ENCODE assay signal across 18 cellular contexts in genomic region chr10:101094113-101094512, GRCh38. TPM values are rescaled to one million over a fixed set of nuclear protein-coding genes. Genes with fewer than 3 reads are reported as not detected.
DNase-seq lines count a peak whose midpoint lies in the region; ATAC-seq and TF ChIP-seq lines count a peak whose summit lies in the region.
"Had no signal": no experiment of that assay in that cellular context is flagged by ENCODE, and none has a peak within 500 bp of the region (broad histone marks: within the 10 kb centered on the region; RNA-seq: fewer than 3 reads in every experiment).

No MANE protein-coding gene starts in this region.

- H4K20me1 ChIP-seq in GM23338 (replicated peaks; ENCODE audit: insufficient read depth) (no peaks in the 10 kb centered on the region), osteoblast (ENCODE audit: insufficient read depth, low read length) (peaks cover 7% of the 10 kb centered on the region)

- 57 to 74% methylated on average over 5 to 8 of the region's 8 CpGs for WGBS in endodermal cell (ENCODE audit: insufficient coverage in 1 of 2, insufficient read length in 1 of 2), 2 experiments
- WGBS in prostate gland: 51% methylated on average over 8 of the region's 8 CpGs

- H3K9me3 Mint-ChIP-seq in GM23338: no peaks in the 10 kb centered on the region
- H3K9me3 Mint-ChIP-seq in endodermal cell: no peaks in the 10 kb centered on the region
- no peaks in the 10 kb centered on the region for H3K9me3 Mint-ChIP-seq in stimulated activated effector memory CD8-positive, alpha-beta T cell treated with anti-CD3 and anti-CD28 coated beads, Interleukin-12 subunit alpha, Interleukin-12 subunit beta, amount 100 ng/mL, for 72 hours
- H3K9me3 Mint-ChIP-seq in CD4-positive, alpha-beta T cell: no peaks in the 10 kb centered on the region
- H3K9me3 Mint-ChIP-seq: CD8-positive, alpha-beta memory T cell; HFFc6 had no signal

- 0 out of 2 replicates have a peak, but pooled peaks cover 10% of the 10 kb centered on the region for H3K27me3 ChIP-seq in GM23338 (ENCODE audit: insufficient read depth)
- peaks cover 44% of the 10 kb centered on the region for H3K27me3 ChIP-seq in endodermal cell (ENCODE audit: control insufficient read depth, insufficient read depth, low read length, poor library complexity, severe bottlenecking)
- peaks cover 13% of the 10 kb centered on the region for H3K27me3 ChIP-seq in osteoblast (ENCODE audit: insufficient read depth, low read length)
- H3K27me3 ChIP-seq in prostate gland (replicated peaks; ENCODE audit: insufficient read depth): no peaks in the 10 kb centered on the region
- peaks cover 29% of the 10 kb centered on the region for H3K27me3 ChIP-seq in CD4-positive, alpha-beta T cell (ENCODE audit: control insufficient read depth, insufficient read depth, low read length)
- H3K27me3 ChIP-seq: BE2C had no signal

- no peaks in the 10 kb centered on the region for H3F3A ChIP-seq in GM23338 (replicated peaks; ENCODE audit: low read depth)

- no peaks in the 10 kb centered on the region for H3K9me2 ChIP-seq in GM23338 (ENCODE audit: insufficient read depth)

- ATAC-seq in GM23338: no peak
- ATAC-seq in stimulated activated effector memory CD8-positive, alpha-beta T cell treated with anti-CD3 and anti-CD28 coated beads, Interleukin-12 subunit alpha, Interleukin-12 subunit beta, amount 100 ng/mL, for 72 hours: no peak
- no peak for ATAC-seq in CD4-positive, alpha-beta T cell (ENCODE audit: poor library complexity)

- H3K9ac ChIP-seq in endodermal cell (ENCODE audit: extremely low read depth, low read length, poor library complexity, severe bottlenecking): no peak overlapping the region

- H3K4me3 Mint-ChIP-seq in GM23338 (no peak overlapping the region), endodermal cell (no peak overlapping the region)
- no peak overlapping the region for H3K4me3 Mint-ChIP-seq in stimulated activated effector memory CD8-positive, alpha-beta T cell treated with anti-CD3 and anti-CD28 coated beads, Interleukin-12 subunit alpha, Interleukin-12 subunit beta, amount 100 ng/mL, for 72 hours
- no peak overlapping the region for H3K4me3 Mint-ChIP-seq in CD4-positive, alpha-beta T cell
- H3K4me3 Mint-ChIP-seq: CD8-positive, alpha-beta memory T cell; HFFc6 had no signal

- H2AFZ ChIP-seq in GM23338 (no peak overlapping the region), osteoblast (ENCODE audit: low read length) (no peak overlapping the region)

- peaks cover 27% of the 10 kb centered on the region for H3K4me1 Mint-ChIP-seq in GM23338
- H3K4me1 Mint-ChIP-seq in endodermal cell: peaks cover 5% of the 10 kb centered on the region
- H3K4me1 Mint-ChIP-seq in stimulated activated effector memory CD8-positive, alpha-beta T cell treated with anti-CD3 and anti-CD28 coated beads, Interleukin-12 subunit alpha, Interleukin-12 subunit beta, amount 100 ng/mL, for 72 hours: peaks cover 4% of the 10 kb centered on the region
- H3K4me1 Mint-ChIP-seq in CD4-positive, alpha-beta T cell (ENCODE audit: low read depth): no peaks in the 10 kb centered on the region
- H3K4me1 Mint-ChIP-seq: CD14-positive monocyte; CD8-positive, alpha-beta memory T cell had no signal

- intact Hi-C loops in prostate gland (cut with DNase I): no loop called here
- intact Hi-C loops in CD4-positive, alpha-beta T cell (cut with DNase I, micrococcal nuclease): no loop called here

- no peak overlapping the region for H3K4me3 ChIP-seq in GM23338
- no peak overlapping the region for H3K4me3 ChIP-seq in endodermal cell (ENCODE audit: low read length)
- no peak overlapping the region for H3K4me3 ChIP-seq in osteoblast (ENCODE audit: insufficient read depth, low read length)
- H3K4me3 ChIP-seq in prostate gland: no peak overlapping the region
- H3K4me3 ChIP-seq: A549 had no signal

- no peak for TF ChIP-seq CTCF in GM23338 (conservative IDR thresholded peaks at IDR 0.05; ENCODE audit: low read depth in 2 of 2)
- no peak for TF ChIP-seq CTCF in endodermal cell (conservative IDR thresholded peaks at IDR 0.05)
- no peak for TF ChIP-seq CTCF in osteoblast (IDR thresholded peaks at IDR 0.05; ENCODE audit: extremely low read depth, low read depth, low read length)
- TF ChIP-seq CTCF in prostate gland (IDR thresholded peaks at IDR 0.05): no peak
- TF ChIP-seq CTCF in CD4-positive, alpha-beta T cell (IDR thresholded peaks at IDR 0.05): no peak

- CTCF ChIA-PET in CD4-positive, alpha-beta T cell (lab: Charles Lee): interaction anchor here (11.2 kb wide), 1 partner anchor 48 kb away, joined by 151 read pairs; no protein-coding TSS in a partner anchor

- H3K4me1 ChIP-seq in GM23338 (ENCODE audit: insufficient read depth) (peaks cover 13% of the 10 kb centered on the region), endodermal cell (ENCODE audit: control insufficient read depth, insufficient read depth, low read length) (peaks cover 2% of the 10 kb centered on the region), osteoblast (ENCODE audit: insufficient read depth, low read length) (peaks cover 15% of the 10 kb centered on the region), prostate gland (replicated peaks) (no peaks in the 10 kb centered on the region)

- H3K79me2 ChIP-seq in GM23338 (replicated peaks; ENCODE audit: insufficient read depth) (no peaks in the 10 kb centered on the region), osteoblast (ENCODE audit: insufficient read depth, low read length) (no peaks in the 10 kb centered on the region)

- DNase-seq in GM23338 (ENCODE audit: low spot score) (no peak), endodermal cell (peak; percentile 52), osteoblast (ENCODE audit: insufficient read length, low spot score, missing footprints) (peak; percentile 75), prostate gland (ENCODE audit: low spot score) (no peak)
- no peak for DNase-seq in stimulated activated effector memory CD8-positive, alpha-beta T cell treated with anti-CD3 and anti-CD28 coated beads, Interleukin-12 subunit alpha, Interleukin-12 subunit beta, amount 100 ng/mL, for 72 hours (ENCODE audit: low spot score in 2 of 2)
- no peak for DNase-seq in NK-92 treated with Interleukin-12 subunit alpha and Interleukin-12 subunit beta, amount 100 ng/mL, for 24 hours (lab: John Stamatoyannopoulos, UW)
- DNase-seq in CD4-positive, alpha-beta T cell: no peak
- DNase-seq: BE2C; Caco-2; CD8-positive, alpha-beta memory T cell; DND-41; GDM1; GOT3; HCEC 1CT; HFFc6 had no signal

- H3K9me3 ChIP-seq in endodermal cell (ENCODE audit: control insufficient read depth, low read length) (no peaks in the 10 kb centered on the region), osteoblast (ENCODE audit: low read depth, low read length) (no peaks in the 10 kb centered on the region), prostate gland (no peaks in the 10 kb centered on the region)
- H3K9me3 ChIP-seq in CD4-positive, alpha-beta T cell (ENCODE audit: control insufficient read depth, low read length): no peaks in the 10 kb centered on the region
- H3K9me3 ChIP-seq: A549, BE2C, Caco-2 had no signal

- H3K27ac Mint-ChIP-seq in GM23338 (no peak overlapping the region), endodermal cell (no peak overlapping the region)
- H3K27ac Mint-ChIP-seq in stimulated activated effector memory CD8-positive, alpha-beta T cell treated with anti-CD3 and anti-CD28 coated beads, Interleukin-12 subunit alpha, Interleukin-12 subunit beta, amount 100 ng/mL, for 72 hours: peak overlapping the region; percentile 23
- H3K27ac Mint-ChIP-seq in CD4-positive, alpha-beta T cell: no peak overlapping the region
- H3K27ac Mint-ChIP-seq: HFFc6 had no signal

- H3K27ac ChIP-seq in GM23338 (ENCODE audit: low read depth): no peak overlapping the region
- no peak overlapping the region for H3K27ac ChIP-seq in endodermal cell (ENCODE audit: low read depth, low read length)
- no peak overlapping the region for H3K27ac ChIP-seq in osteoblast (ENCODE audit: low read depth, low read length)
- no peak overlapping the region for H3K27ac ChIP-seq in prostate gland
- no peak overlapping the region for H3K27ac ChIP-seq in CD4-positive, alpha-beta T cell (ENCODE audit: low read depth, low read length)

- H3K27me3 Mint-ChIP-seq in GM23338 (ENCODE audit: insufficient read depth, low read depth, poor library complexity): peaks cover 30% of the 10 kb centered on the region
- peaks cover 41% of the 10 kb centered on the region for H3K27me3 Mint-ChIP-seq in endodermal cell (ENCODE audit: insufficient read depth)
- peaks cover 74% of the 10 kb centered on the region for H3K27me3 Mint-ChIP-seq in CD4-positive, alpha-beta T cell

- no peak for TF ChIP-seq POLR2A in prostate gland (IDR thresholded peaks at IDR 0.05)

- H3K36me3 ChIP-seq in GM23338 (ENCODE audit: insufficient read depth) (no peaks in the 10 kb centered on the region), endodermal cell (ENCODE audit: control insufficient read depth, insufficient read depth, low read length) (no peaks in the 10 kb centered on the region), osteoblast (ENCODE audit: insufficient read depth, low read length) (no peaks in the 10 kb centered on the region), prostate gland (no peaks in the 10 kb centered on the region)
- H3K36me3 ChIP-seq: BE2C had no signal

- peak overlapping the region; percentile 60; the same call in 1 of the 2 replicates for H3K4me2 ChIP-seq in GM23338
- no peak overlapping the region for H3K4me2 ChIP-seq in osteoblast (ENCODE audit: insufficient read depth, low read length)

- POLR2A ChIA-PET in CD4-positive, alpha-beta T cell (lab: Charles Lee): interaction anchor here (3.1 kb wide), 1 partner anchor 48 kb away, joined by 23 read pairs; no protein-coding TSS in a partner anchor

- H3K36me3 Mint-ChIP-seq in GM23338 (ENCODE audit: low read depth) (no peaks in the 10 kb centered on the region), endodermal cell (ENCODE audit: low read depth) (no peaks in the 10 kb centered on the region)
- no peaks in the 10 kb centered on the region for H3K36me3 Mint-ChIP-seq in stimulated activated effector memory CD8-positive, alpha-beta T cell treated with anti-CD3 and anti-CD28 coated beads, Interleukin-12 subunit alpha, Interleukin-12 subunit beta, amount 100 ng/mL, for 72 hours
- H3K36me3 Mint-ChIP-seq in CD4-positive, alpha-beta T cell (ENCODE audit: low read depth): no peaks in the 10 kb centered on the region
- H3K36me3 Mint-ChIP-seq: CD14-positive monocyte; CD8-positive, alpha-beta memory T cell had no signal

RNA-seq across cellular contexts. Expression of gene KAZALD1, which starts 32.3 kb away (rescaled TPM):
- 1.2 and 1.3 TPM in 2 replicates for total RNA-seq in GM23338 (2014; rRNA removed; shearing (Covaris generic))
- polyA plus RNA-seq in GM23338 (2016; fragmentation: Nextera tagmentation; extraction: Ambion mirVana): 0.27 and 0.75 TPM in 2 replicates
- total RNA-seq in endodermal cell: 10 to 100 TPM in 1 of 2 donors, 1 to 10 TPM in 1; 5.2 to 10.0 TPM
- 3.3 TPM for polyA plus RNA-seq in endodermal cell (2013, experiment 1 of 2)
- polyA plus RNA-seq in endodermal cell (2013, experiment 2 of 2): 3.4 TPM
- total RNA-seq in osteoblast: 26.4 and 30.1 TPM in 2 replicates
- 10 to 100 TPM in 1 of 2 donors, 1 to 10 TPM in 1; 9.8 to 24.4 TPM for total RNA-seq in prostate gland
- total RNA-seq in CD4-positive, alpha-beta T cell: not detected
- polyA plus RNA-seq: CD8-positive, alpha-beta memory T cell had no signal

RNA-seq across cellular contexts. Expression of gene TLX1, which starts 37.0 kb away (rescaled TPM):
- not detected in 2 replicates for total RNA-seq in GM23338 (2014; rRNA removed; shearing (Covaris generic))
- not detected in 2 replicates for polyA plus RNA-seq in GM23338 (2016; fragmentation: Nextera tagmentation; extraction: Ambion mirVana)
- not detected for total RNA-seq in endodermal cell
- 0.14 TPM for polyA plus RNA-seq in endodermal cell (2013, experiment 1 of 2)
- 0.12 TPM for polyA plus RNA-seq in endodermal cell (2013, experiment 2 of 2)
- not detected in 2 replicates for total RNA-seq in osteoblast
- under 1 TPM; 0.05 to 0.34 TPM for total RNA-seq in prostate gland
- total RNA-seq in CD4-positive, alpha-beta T cell: not detected
- total RNA-seq: CD8-positive, alpha-beta memory T cell; HFFc6 had no signal
- polyA plus RNA-seq: AG04450; CD14-positive monocyte; CD8-positive, alpha-beta memory T cell had no signal

Comparison
In these comparisons a context has a peak if more than half of its experiments do, and no peak if none do; other contexts are left out.
1. DNase-seq: peak in endodermal cell (single experiment) and osteoblast (single experiment); none in GM23338 (single experiment), stimulated activated effector memory CD8-positive, alpha-beta T cell treated with anti-CD3 and anti-CD28 coated beads, Interleukin-12 subunit alpha, Interleukin-12 subunit beta, amount 100 ng/mL, for 72 hours (0 of 2), NK-92 treated with Interleukin-12 subunit alpha and Interleukin-12 subunit beta, amount 100 ng/mL, for 24 hours (single experiment), prostate gland (single experiment) and CD4-positive, alpha-beta T cell (0 of 10).